Comparison of ENCODE assay signal across 1 cellular context in genomic region chr2:189569295-189569925, GRCh38.
TF ChIP-seq lines count a peak whose summit lies in the region.

No MANE protein-coding gene starts in this region.

TF ChIP-seq in GM12878, 131 proteins besides CTCF, POLR2A, EP300 and RAD21 (continued from another document):
- TF ChIP-seq ZBTB4 (CRISPR knock-in tag; IDR thresholded peaks at IDR 0.05) (no peak), SREBF1 (IDR thresholded peaks at IDR 0.05; ENCODE audit: low read length) (no peak), NR2F1 (conservative IDR thresholded peaks at IDR 0.05) (no peak), ZNF217 (IDR thresholded peaks at IDR 0.05) (no peak), TAF1 (IDR thresholded peaks at IDR 0.05; ENCODE audit: borderline replicate concordance, low read depth, low read length) (no peak)
- TF ChIP-seq, protein P1, sequence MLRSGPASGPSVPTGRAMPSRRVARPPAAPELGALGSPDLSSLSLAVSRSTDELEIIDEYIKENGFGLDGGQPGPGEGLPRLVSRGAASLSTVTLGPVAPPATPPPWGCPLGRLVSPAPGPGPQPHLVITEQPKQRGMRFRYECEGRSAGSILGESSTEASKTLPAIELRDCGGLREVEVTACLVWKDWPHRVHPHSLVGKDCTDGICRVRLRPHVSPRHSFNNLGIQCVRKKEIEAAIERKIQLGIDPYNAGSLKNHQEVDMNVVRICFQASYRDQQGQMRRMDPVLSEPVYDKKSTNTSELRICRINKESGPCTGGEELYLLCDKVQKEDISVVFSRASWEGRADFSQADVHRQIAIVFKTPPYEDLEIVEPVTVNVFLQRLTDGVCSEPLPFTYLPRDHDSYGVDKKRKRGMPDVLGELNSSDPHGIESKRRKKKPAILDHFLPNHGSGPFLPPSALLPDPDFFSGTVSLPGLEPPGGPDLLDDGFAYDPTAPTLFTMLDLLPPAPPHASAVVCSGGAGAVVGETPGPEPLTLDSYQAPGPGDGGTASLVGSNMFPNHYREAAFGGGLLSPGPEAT (IDR thresholded peaks at IDR 0.05; ENCODE audit: low read depth) = no peak
TF ChIP-seq in GM12878: peak in this region for 0.
